ENCODE assay signal across 8 cellular contexts in genomic region chr6:127737009-127737486, GRCh38.
DNase-seq lines count a peak whose midpoint lies in the region; ATAC-seq and TF ChIP-seq lines count a peak whose summit lies in the region.

No MANE protein-coding gene starts in this region.

- H3K27me3 ChIP-seq in CD8-positive, alpha-beta T cell (ENCODE audit: insufficient read depth, low read length) = no peaks in the 10 kb centered on the region

- CTCF ChIA-PET in CD8-positive, alpha-beta T cell (lab: Charles Lee) = interaction anchor here (0.6 to 2.7 kb wide), 26 partner anchors 10 to 1825 kb away, joined by 3 to 14 read pairs (median 3); partner anchors contain the start of gene PTPRK

- peak; percentile 84 for TF ChIP-seq CTCF in CD8-positive, alpha-beta T cell (IDR thresholded peaks at IDR 0.05)
- peak; percentile 95 for TF ChIP-seq CTCF in chondrocyte (IDR thresholded peaks at IDR 0.05)

- no peak overlapping the region for H3K4me3 ChIP-seq in CD8-positive, alpha-beta T cell (ENCODE audit: low read depth, low read length)

- no peaks in the 10 kb centered on the region for H3K27me3 Mint-ChIP-seq in CD8-positive, alpha-beta T cell (ENCODE audit: low read depth)
- peaks cover 26% of the 10 kb centered on the region for H3K27me3 Mint-ChIP-seq in chondrocyte (ENCODE audit: low read depth)

- no peaks in the 10 kb centered on the region for H3K9me3 Mint-ChIP-seq in CD8-positive, alpha-beta T cell
- no peaks in the 10 kb centered on the region for H3K9me3 Mint-ChIP-seq in chondrocyte (ENCODE audit: low read depth)

- H3K27ac ChIP-seq in CD8-positive, alpha-beta T cell (ENCODE audit: low read depth, low read length) = no peak overlapping the region

- H3K4me1 ChIP-seq in CD8-positive, alpha-beta T cell (ENCODE audit: insufficient read depth, low read length) = peaks cover 31% of the 10 kb centered on the region

- POLR2A ChIA-PET in CD8-positive, alpha-beta T cell (lab: Charles Lee) = interaction anchor here (0.6 kb wide), 1 partner anchor 164 kb away, joined by 3 read pairs; the partner anchor contains the start of gene THEMIS

- intact Hi-C loops in CD8-positive, alpha-beta T cell (cut with DNase I, micrococcal nuclease) = loop anchor here (1.0 to 10.0 kb wide), 12 partner anchors 75 to 1636 kb away; partner anchors contain the start of gene PTPRK (in 2 of the 2)

- no peaks in the 10 kb centered on the region for H3K9me3 ChIP-seq in CD8-positive, alpha-beta T cell (ENCODE audit: low read length)

- peaks cover 67% of the 10 kb centered on the region for H3K4me1 Mint-ChIP-seq in CD8-positive, alpha-beta T cell (ENCODE audit: low read depth)
- H3K4me1 Mint-ChIP-seq in chondrocyte (ENCODE audit: low read depth) = peaks cover 5% of the 10 kb centered on the region

- H3K36me3 ChIP-seq in CD8-positive, alpha-beta T cell (ENCODE audit: insufficient read depth, low read length) = no peaks in the 10 kb centered on the region

- no peak overlapping the region for H3K4me3 Mint-ChIP-seq in CD8-positive, alpha-beta T cell
- no peak overlapping the region for H3K4me3 Mint-ChIP-seq in chondrocyte (ENCODE audit: unreplicated experiment)

- peaks cover 51% of the 10 kb centered on the region for H3K36me3 Mint-ChIP-seq in CD8-positive, alpha-beta T cell
- H3K36me3 Mint-ChIP-seq in chondrocyte (ENCODE audit: low read depth) = no peaks in the 10 kb centered on the region

- peak overlapping the region; percentile 69 for H3K27ac Mint-ChIP-seq in CD8-positive, alpha-beta T cell
- no peak overlapping the region for H3K27ac Mint-ChIP-seq in chondrocyte (ENCODE audit: unreplicated experiment)

- peak; percentile 96 for ATAC-seq in CD8-positive, alpha-beta T cell
- ATAC-seq in GM18873 (IDR thresholded peaks at IDR 0.05; ENCODE audit: low FRiP score, unreplicated experiment) (peak; percentile 93), HG03060 (IDR thresholded peaks at IDR 0.05; ENCODE audit: low read depth, unreplicated experiment) (peak; percentile 92), left lobe of liver (peak; percentile 97)

- DNase-seq in CD8-positive, alpha-beta T cell = peak in 5 of 7 experiments; percentile 4 to 46 (median 33)
- DNase-seq in NCI-H1694 treated with DMSO at 0.1 percent for 48 hours (lab: John Stamatoyannopoulos, UW) = peak; percentile 83
- peak; percentile 10 for DNase-seq in T follicular helper cell (ENCODE audit: low read depth)
- no peak for DNase-seq in chondrocyte (ENCODE audit: low spot score)
- DNase-seq in left lobe of liver (ENCODE audit: low spot score) = no peak
- DNase-seq in superior temporal gyrus (ENCODE audit: extremely low spot score) = peak; percentile 93

Comparison
In these comparisons a context has a peak if more than half of its experiments do, and no peak if none do; other contexts are left out.
1. DNase-seq: peak in CD8-positive, alpha-beta T cell (5 of 7), NCI-H1694 treated with DMSO at 0.1 percent for 48 hours (single experiment), T follicular helper cell (single experiment) and superior temporal gyrus (single experiment); none in chondrocyte (single experiment) and left lobe of liver (single experiment).
2. Peak in every context shown above with its lines, with median percentiles within 50 percentile points of each other: ATAC-seq.